ENCODE assay signal across 1 cellular context in the genomic region with DNA sequence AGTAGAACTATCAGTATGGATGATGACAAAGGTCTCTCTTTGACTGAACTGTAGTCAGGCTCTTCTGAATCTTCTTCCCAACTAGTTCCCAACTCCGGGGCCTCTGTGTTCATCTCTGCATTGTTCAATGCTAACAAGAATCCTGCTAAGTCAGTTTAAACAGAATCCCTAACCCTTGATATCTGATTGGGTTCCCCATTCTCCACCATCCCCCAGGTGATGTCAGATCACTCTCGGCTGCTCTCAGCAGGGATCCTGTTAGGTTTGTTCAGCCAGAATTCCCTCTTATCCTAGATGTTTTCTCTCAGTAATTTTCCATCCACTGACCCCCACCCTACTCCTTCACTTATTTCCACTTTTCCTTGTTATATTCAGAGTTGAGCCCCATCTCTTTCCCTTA.
TF ChIP-seq lines count a peak whose summit lies in the region.

No MANE protein-coding gene starts in this region.

TF ChIP-seq in GM23338, 12 proteins besides CTCF, POLR2A, EP300 and RAD21:
- TF ChIP-seq, protein P1, sequence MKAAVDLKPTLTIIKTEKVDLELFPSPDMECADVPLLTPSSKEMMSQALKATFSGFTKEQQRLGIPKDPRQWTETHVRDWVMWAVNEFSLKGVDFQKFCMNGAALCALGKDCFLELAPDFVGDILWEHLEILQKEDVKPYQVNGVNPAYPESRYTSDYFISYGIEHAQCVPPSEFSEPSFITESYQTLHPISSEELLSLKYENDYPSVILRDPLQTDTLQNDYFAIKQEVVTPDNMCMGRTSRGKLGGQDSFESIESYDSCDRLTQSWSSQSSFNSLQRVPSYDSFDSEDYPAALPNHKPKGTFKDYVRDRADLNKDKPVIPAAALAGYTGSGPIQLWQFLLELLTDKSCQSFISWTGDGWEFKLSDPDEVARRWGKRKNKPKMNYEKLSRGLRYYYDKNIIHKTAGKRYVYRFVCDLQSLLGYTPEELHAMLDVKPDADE (IDR thresholded peaks at IDR 0.05): no peak
- TF ChIP-seq ZNF331 (CRISPR knock-in tag; IDR thresholded peaks at IDR 0.05; ENCODE audit: low read depth) (no peak), JUNB (IDR thresholded peaks at IDR 0.05; ENCODE audit: unreplicated experiment) (no peak), CREB1 (CRISPR knock-in tag; IDR thresholded peaks at IDR 0.05; ENCODE audit: low read depth) (no peak), NANOG (IDR thresholded peaks at IDR 0.05; ENCODE audit: borderline replicate concordance) (no peak), STAT1 (IDR thresholded peaks at IDR 0.05; ENCODE audit: unreplicated experiment) (no peak), EZH2 (IDR thresholded peaks at IDR 0.05; ENCODE audit: low read depth, unreplicated experiment) (no peak)
- TF ChIP-seq, protein P2, sequence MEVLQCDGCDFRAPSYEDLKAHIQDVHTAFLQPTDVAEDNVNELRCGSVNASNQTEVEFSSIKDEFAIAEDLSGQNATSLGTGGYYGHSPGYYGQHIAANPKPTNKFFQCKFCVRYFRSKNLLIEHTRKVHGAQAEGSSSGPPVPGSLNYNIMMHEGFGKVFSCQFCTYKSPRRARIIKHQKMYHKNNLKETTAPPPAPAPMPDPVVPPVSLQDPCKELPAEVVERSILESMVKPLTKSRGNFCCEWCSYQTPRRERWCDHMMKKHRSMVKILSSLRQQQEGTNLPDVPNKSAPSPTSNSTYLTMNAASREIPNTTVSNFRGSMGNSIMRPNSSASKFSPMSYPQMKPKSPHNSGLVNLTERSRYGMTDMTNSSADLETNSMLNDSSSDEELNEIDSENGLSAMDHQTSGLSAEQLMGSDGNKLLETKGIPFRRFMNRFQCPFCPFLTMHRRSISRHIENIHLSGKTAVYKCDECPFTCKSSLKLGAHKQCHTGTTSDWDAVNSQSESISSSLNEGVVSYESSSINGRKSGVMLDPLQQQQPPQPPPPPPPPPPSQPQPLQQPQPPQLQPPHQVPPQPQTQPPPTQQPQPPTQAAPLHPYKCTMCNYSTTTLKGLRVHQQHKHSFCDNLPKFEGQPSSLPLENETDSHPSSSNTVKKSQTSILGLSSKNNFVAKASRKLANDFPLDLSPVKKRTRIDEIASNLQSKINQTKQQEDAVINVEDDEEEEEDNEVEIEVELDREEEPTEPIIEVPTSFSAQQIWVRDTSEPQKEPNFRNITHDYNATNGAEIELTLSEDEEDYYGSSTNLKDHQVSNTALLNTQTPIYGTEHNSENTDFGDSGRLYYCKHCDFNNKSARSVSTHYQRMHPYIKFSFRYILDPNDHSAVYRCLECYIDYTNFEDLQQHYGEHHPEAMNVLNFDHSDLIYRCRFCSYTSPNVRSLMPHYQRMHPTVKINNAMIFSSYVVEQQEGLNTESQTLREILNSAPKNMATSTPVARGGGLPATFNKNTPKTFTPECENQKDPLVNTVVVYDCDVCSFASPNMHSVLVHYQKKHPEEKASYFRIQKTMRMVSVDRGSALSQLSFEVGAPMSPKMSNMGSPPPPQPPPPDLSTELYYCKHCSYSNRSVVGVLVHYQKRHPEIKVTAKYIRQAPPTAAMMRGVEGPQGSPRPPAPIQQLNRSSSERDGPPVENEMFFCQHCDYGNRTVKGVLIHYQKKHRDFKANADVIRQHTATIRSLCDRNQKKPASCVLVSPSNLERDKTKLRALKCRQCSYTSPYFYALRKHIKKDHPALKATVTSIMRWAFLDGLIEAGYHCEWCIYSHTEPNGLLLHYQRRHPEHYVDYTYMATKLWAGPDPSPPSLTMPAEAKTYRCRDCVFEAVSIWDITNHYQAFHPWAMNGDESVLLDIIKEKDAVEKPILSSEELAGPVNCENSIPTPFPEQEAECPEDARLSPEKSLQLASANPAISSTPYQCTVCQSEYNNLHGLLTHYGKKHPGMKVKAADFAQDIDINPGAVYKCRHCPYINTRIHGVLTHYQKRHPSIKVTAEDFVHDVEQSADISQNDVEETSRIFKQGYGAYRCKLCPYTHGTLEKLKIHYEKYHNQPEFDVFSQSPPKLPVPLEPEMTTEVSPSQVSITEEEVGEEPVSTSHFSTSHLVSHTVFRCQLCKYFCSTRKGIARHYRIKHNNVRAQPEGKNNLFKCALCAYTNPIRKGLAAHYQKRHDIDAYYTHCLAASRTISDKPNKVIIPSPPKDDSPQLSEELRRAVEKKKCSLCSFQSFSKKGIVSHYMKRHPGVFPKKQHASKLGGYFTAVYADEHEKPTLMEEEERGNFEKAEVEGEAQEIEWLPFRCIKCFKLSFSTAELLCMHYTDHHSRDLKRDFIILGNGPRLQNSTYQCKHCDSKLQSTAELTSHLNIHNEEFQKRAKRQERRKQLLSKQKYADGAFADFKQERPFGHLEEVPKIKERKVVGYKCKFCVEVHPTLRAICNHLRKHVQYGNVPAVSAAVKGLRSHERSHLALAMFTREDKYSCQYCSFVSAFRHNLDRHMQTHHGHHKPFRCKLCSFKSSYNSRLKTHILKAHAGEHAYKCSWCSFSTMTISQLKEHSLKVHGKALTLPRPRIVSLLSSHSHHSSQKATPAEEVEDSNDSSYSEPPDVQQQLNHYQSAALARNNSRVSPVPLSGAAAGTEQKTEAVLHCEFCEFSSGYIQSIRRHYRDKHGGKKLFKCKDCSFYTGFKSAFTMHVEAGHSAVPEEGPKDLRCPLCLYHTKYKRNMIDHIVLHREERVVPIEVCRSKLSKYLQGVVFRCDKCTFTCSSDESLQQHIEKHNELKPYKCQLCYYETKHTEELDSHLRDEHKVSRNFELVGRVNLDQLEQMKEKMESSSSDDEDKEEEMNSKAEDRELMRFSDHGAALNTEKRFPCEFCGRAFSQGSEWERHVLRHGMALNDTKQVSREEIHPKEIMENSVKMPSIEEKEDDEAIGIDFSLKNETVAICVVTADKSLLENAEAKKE (CRISPR knock-in tag; IDR thresholded peaks at IDR 0.05): no peak
- TF ChIP-seq, protein P3, sequence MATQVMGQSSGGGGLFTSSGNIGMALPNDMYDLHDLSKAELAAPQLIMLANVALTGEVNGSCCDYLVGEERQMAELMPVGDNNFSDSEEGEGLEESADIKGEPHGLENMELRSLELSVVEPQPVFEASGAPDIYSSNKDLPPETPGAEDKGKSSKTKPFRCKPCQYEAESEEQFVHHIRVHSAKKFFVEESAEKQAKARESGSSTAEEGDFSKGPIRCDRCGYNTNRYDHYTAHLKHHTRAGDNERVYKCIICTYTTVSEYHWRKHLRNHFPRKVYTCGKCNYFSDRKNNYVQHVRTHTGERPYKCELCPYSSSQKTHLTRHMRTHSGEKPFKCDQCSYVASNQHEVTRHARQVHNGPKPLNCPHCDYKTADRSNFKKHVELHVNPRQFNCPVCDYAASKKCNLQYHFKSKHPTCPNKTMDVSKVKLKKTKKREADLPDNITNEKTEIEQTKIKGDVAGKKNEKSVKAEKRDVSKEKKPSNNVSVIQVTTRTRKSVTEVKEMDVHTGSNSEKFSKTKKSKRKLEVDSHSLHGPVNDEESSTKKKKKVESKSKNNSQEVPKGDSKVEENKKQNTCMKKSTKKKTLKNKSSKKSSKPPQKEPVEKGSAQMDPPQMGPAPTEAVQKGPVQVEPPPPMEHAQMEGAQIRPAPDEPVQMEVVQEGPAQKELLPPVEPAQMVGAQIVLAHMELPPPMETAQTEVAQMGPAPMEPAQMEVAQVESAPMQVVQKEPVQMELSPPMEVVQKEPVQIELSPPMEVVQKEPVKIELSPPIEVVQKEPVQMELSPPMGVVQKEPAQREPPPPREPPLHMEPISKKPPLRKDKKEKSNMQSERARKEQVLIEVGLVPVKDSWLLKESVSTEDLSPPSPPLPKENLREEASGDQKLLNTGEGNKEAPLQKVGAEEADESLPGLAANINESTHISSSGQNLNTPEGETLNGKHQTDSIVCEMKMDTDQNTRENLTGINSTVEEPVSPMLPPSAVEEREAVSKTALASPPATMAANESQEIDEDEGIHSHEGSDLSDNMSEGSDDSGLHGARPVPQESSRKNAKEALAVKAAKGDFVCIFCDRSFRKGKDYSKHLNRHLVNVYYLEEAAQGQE (IDR thresholded peaks at IDR 0.05; ENCODE audit: unreplicated experiment): no peak
